Comparison of ENCODE assay signal across 17 cellular contexts in the genomic region with DNA sequence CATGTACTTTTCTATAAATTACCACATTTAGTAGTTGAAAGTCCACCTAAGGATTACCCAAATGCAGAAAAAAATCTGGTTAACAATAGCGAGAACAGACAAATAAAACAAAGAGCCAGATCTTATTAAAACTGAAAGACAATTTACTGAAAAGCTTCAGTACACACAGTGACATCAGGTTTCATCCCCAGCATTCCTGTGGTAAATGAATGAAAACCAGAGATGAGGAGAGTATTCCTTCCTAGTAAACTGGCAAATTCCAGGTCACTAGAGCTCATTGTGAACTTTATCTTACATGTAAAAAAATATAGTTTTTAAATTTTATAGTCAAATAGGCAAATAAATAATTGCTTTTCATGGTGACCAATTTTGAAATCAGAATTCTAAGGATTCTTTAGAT.
"Had no signal": no experiment of that assay in that cellular context is flagged by ENCODE, and none has a peak within 500 bp of the region (broad histone marks: within the 10 kb centered on the region; RNA-seq: fewer than 3 reads in every experiment).

No MANE protein-coding gene starts in this region.

- H3K9me3 ChIP-seq: mucosa of descending colon, ovary, right atrium auricular region, suprapubic skin, thyroid gland, uterus had no signal

- H3K4me1 ChIP-seq: heart right ventricle, right atrium auricular region, sigmoid colon, suprapubic skin, thyroid gland, uterus had no signal

- H3K27ac ChIP-seq: dorsolateral prefrontal cortex, heart right ventricle, ovary, right atrium auricular region, sigmoid colon, skin epidermis, suprapubic skin, thyroid gland, uterus had no signal

- DNase-seq: cortex of kidney; dorsolateral prefrontal cortex; effector CD8-positive, alpha-beta T cell; heart right ventricle; hypothalamus; left cardiac atrium; mucosa of descending colon; natural killer cell; ovary; sigmoid colon; stimulated activated CD4-positive, alpha-beta T cell treated with anti-CD3 and anti-CD28 coated beads, Interleukin-2, amount 100 ng/mL, for 48 hours; stimulated activated naive CD4-positive, alpha-beta T cell treated with Interleukin-2 at 50 U/mL for 16 hours; thyroid gland; uterus had no signal

- H3K36me3 ChIP-seq: heart right ventricle, ovary, right atrium auricular region, sigmoid colon, suprapubic skin, thyroid gland, uterus had no signal

- H3K27me3 ChIP-seq: dorsolateral prefrontal cortex, heart right ventricle, ovary, right atrium auricular region, sigmoid colon, suprapubic skin, thyroid gland, uterus had no signal

- ATAC-seq: heart right ventricle, left cardiac atrium, mucosa of descending colon, natural killer cell had no signal

- H3K4me3 ChIP-seq: dorsolateral prefrontal cortex, heart right ventricle, mucosa of descending colon, ovary, right atrium auricular region, sigmoid colon, skin epidermis, suprapubic skin, thyroid gland, uterus had no signal
